In the genomic region with DNA sequence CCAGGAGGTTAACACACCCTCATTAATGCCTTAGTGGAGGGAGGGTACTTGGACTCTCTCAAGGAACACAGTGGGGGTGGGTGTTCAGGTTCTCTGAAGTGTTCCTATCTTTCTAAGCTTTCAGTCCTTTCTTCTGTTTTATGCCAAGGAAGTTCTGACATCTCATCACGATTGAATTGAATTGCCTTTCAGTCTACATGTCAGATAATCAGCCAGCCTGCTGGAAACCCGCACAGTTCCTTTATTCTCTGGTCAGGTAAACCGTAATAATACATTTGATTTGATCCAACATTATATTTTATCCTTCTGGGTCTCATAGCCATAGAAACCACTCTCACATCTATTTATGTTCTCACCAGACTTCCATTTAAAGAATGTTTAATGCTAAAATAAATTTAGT, we compare ENCODE assay signal across 38 cellular contexts.
"Had no signal": no experiment of that assay in that cellular context is flagged by ENCODE, and none has a peak within 500 bp of the region (broad histone marks: within the 10 kb centered on the region; RNA-seq: fewer than 3 reads in every experiment).

No MANE protein-coding gene starts in this region.

- DNase-seq: activated effector memory CD4-positive, alpha-beta T cell treated with anti-CD3 and anti-CD28 coated beads, Interleukin-2, amount 50 U/mL, for 16 hours; activated effector memory CD4-positive, alpha-beta T cell treated with Interleukin-2 at 50 U/mL for 16 hours; activated gamma-delta T cell; activated gamma-delta T cell treated with Interleukin-2 at 50 U/mL for 16 hours; activated naive CD4-positive, alpha-beta T cell; activated naive CD4-positive, alpha-beta T cell treated with anti-CD3 and anti-CD28 coated beads for 36 hours; activated naive CD4-positive, alpha-beta T cell treated with anti-CD3 and anti-CD28 coated beads, Interleukin-2, amount 10 ng/mL, durations not matched to agents 7 days and 5 days; activated naive CD4-positive, alpha-beta T cell treated with anti-CD3 and anti-CD28 coated beads, Interleukin-2, amount 50 U/mL, for 16 hours; activated naive CD4-positive, alpha-beta T cell treated with Interleukin-2 at 50 U/mL for 16 hours; activated naive CD8-positive, alpha-beta T cell treated with anti-CD3 and anti-CD28 coated beads for 36 hours; activated naive CD8-positive, alpha-beta T cell treated with anti-CD3 and anti-CD28 coated beads, Interleukin-2, amount 10 ng/mL, durations not matched to agents 7 days and 5 days; activated naive CD8-positive, alpha-beta T cell treated with anti-CD3 and anti-CD28 coated beads, Interleukin-2, amount 50 U/mL, for 24 hours; activated T-cell treated with anti-CD3 and anti-CD28 coated beads, Interleukin-2, amount 50 U/mL, for 1 hour; activated T-cell treated with anti-CD3 and anti-CD28 coated beads, Interleukin-2, amount 50 U/mL, for 24 hours; activated T-cell treated with anti-CD3 and anti-CD28 coated beads, Interleukin-2, amount 50 U/mL, for 4 hours; activated T-cell treated with anti-CD3 and anti-CD28 coated beads, Interleukin-2, amount 50 U/mL, for 48 hours; activated T-cell treated with anti-CD3 and anti-CD28 coated beads, Interleukin-2, amount 50 U/mL, for 72 hours; adrenal gland; amniotic stem cell; amygdala; anterior cingulate cortex; aorta; body of pancreas; brain microvascular endothelial cell; caudate nucleus; central memory CD4-positive, alpha-beta T cell; cerebellar nuclear complex had no signal

- H3K27ac ChIP-seq: adrenal gland, ascending aorta, body of pancreas, brain microvascular endothelial cell, breast epithelium, cardiac muscle cell had no signal

- H3K4me3 Mint-ChIP-seq: activated naive CD4-positive, alpha-beta T cell treated with anti-CD3 and anti-CD28 coated beads for 36 hours; activated naive CD4-positive, alpha-beta T cell treated with anti-CD3 and anti-CD28 coated beads, Interleukin-2, amount 10 ng/mL, durations not matched to agents 7 days and 5 days; activated naive CD4-positive, alpha-beta T cell treated with anti-CD3 and anti-CD28 coated beads, Interleukin-2, amount 50 U/mL, for 24 hours; activated naive CD8-positive, alpha-beta T cell; activated naive CD8-positive, alpha-beta T cell treated with anti-CD3 and anti-CD28 coated beads for 36 hours; activated naive CD8-positive, alpha-beta T cell treated with anti-CD3 and anti-CD28 coated beads, Interleukin-2, amount 10 ng/mL, durations not matched to agents 7 days and 5 days; activated naive CD8-positive, alpha-beta T cell treated with anti-CD3 and anti-CD28 coated beads, Interleukin-2, amount 50 U/mL, for 24 hours; activated T-cell treated with anti-CD3 and anti-CD28 coated beads, Interleukin-2, amount 50 U/mL, for 24 hours; activated T-cell treated with anti-CD3 and anti-CD28 coated beads, Interleukin-2, amount 50 U/mL, for 4 hours; activated T-cell treated with anti-CD3 and anti-CD28 coated beads, Interleukin-2, amount 50 U/mL, for 72 hours; activated T-helper 1 cell treated with anti-CD3 and anti-CD28 coated beads, Interleukin-12 subunit alpha, Interleukin-12 subunit beta, Interleukin-2, Interleukin-4 antibody, amounts not matched to agents 30 ng/mL and 10 ng/mL and 1 ng/mL, durations not matched to agents 14 hours and 24 hours and 36 hours; activated T-helper 17 cell treated with anti-CD3 and anti-CD28 coated beads, Interleukin-2, amount 50 U/mL, for 72 hours; brain; central memory CD8-positive, alpha-beta T cell had no signal

- H3K27me3 ChIP-seq: adrenal gland, ascending aorta, body of pancreas, brain microvascular endothelial cell, breast epithelium, cardiac muscle cell had no signal

- H3K4me1 ChIP-seq: adrenal gland, ascending aorta, body of pancreas, breast epithelium had no signal

- ATAC-seq: activated naive CD4-positive, alpha-beta T cell treated with anti-CD3 and anti-CD28 coated beads, Interleukin-2, amount 50 U/mL, for 72 hours; activated naive CD8-positive, alpha-beta T cell treated with anti-CD3 and anti-CD28 coated beads, Interleukin-2, amount 50 U/mL, for 24 hours; activated T-cell treated with anti-CD3 and anti-CD28 coated beads, Interleukin-2, amount 50 U/mL, for 4 hours; activated T-cell treated with anti-CD3 and anti-CD28 coated beads, Interleukin-2, amount 50 U/mL, for 72 hours; activated T-helper 17 cell treated with anti-CD3 and anti-CD28 coated beads, Interleukin-2, amount 50 U/mL, for 72 hours; body of pancreas had no signal

- H3K9me3 ChIP-seq: adrenal gland, ascending aorta, body of pancreas, breast epithelium had no signal

- H3K9me3 Mint-ChIP-seq: activated naive CD4-positive, alpha-beta T cell treated with anti-CD3 and anti-CD28 coated beads, Interleukin-2, amount 10 ng/mL, durations not matched to agents 7 days and 5 days; activated naive CD8-positive, alpha-beta T cell treated with anti-CD3 and anti-CD28 coated beads for 36 hours; activated naive CD8-positive, alpha-beta T cell treated with anti-CD3 and anti-CD28 coated beads, Interleukin-2, amount 10 ng/mL, durations not matched to agents 7 days and 5 days; activated T-helper 2 cell treated with anti-CD3 and anti-CD28 coated beads, Interferon-gamma antibody, Interleukin-2, Interleukin-4, amounts not matched to agents 10 μg/mL and 5 μg/mL and 100 μg/mL, durations not matched to agents 14 hours and 24 hours and 36 hours had no signal

- H3K36me3 Mint-ChIP-seq: activated naive CD4-positive, alpha-beta T cell treated with anti-CD3 and anti-CD28 coated beads, Interleukin-2, amount 10 ng/mL, durations not matched to agents 7 days and 5 days; activated naive CD4-positive, alpha-beta T cell treated with anti-CD3 and anti-CD28 coated beads, Interleukin-2, amount 50 U/mL, for 24 hours; activated naive CD8-positive, alpha-beta T cell; activated naive CD8-positive, alpha-beta T cell treated with anti-CD3 and anti-CD28 coated beads for 36 hours; activated naive CD8-positive, alpha-beta T cell treated with anti-CD3 and anti-CD28 coated beads, Interleukin-2, amount 10 ng/mL, durations not matched to agents 7 days and 5 days; brain had no signal

- H3K4me1 Mint-ChIP-seq: activated naive CD4-positive, alpha-beta T cell treated with anti-CD3 and anti-CD28 coated beads, Interleukin-2, amount 10 ng/mL, durations not matched to agents 7 days and 5 days; activated naive CD4-positive, alpha-beta T cell treated with anti-CD3 and anti-CD28 coated beads, Interleukin-2, amount 50 U/mL, for 24 hours; activated naive CD8-positive, alpha-beta T cell treated with anti-CD3 and anti-CD28 coated beads for 36 hours; activated naive CD8-positive, alpha-beta T cell treated with anti-CD3 and anti-CD28 coated beads, Interleukin-2, amount 10 ng/mL, durations not matched to agents 7 days and 5 days; activated naive CD8-positive, alpha-beta T cell treated with anti-CD3 and anti-CD28 coated beads, Interleukin-2, amount 50 U/mL, for 24 hours; activated T-helper 17 cell treated with anti-CD3 and anti-CD28 coated beads, Interleukin-2, amount 50 U/mL, for 72 hours; brain; central memory CD8-positive, alpha-beta T cell had no signal

- H3K27ac Mint-ChIP-seq: activated naive CD4-positive, alpha-beta T cell treated with anti-CD3 and anti-CD28 coated beads for 36 hours; activated naive CD4-positive, alpha-beta T cell treated with anti-CD3 and anti-CD28 coated beads, Interleukin-2, amount 10 ng/mL, durations not matched to agents 7 days and 5 days; activated naive CD4-positive, alpha-beta T cell treated with anti-CD3 and anti-CD28 coated beads, Interleukin-2, amount 50 U/mL, for 24 hours; activated naive CD4-positive, alpha-beta T cell treated with anti-CD3 and anti-CD28 coated beads, Interleukin-2, amount 50 U/mL, for 72 hours; activated naive CD8-positive, alpha-beta T cell; activated naive CD8-positive, alpha-beta T cell treated with anti-CD3 and anti-CD28 coated beads for 36 hours; activated naive CD8-positive, alpha-beta T cell treated with anti-CD3 and anti-CD28 coated beads, Interleukin-2, amount 10 ng/mL, durations not matched to agents 7 days and 5 days; activated naive CD8-positive, alpha-beta T cell treated with anti-CD3 and anti-CD28 coated beads, Interleukin-2, amount 50 U/mL, for 24 hours; activated T-cell treated with anti-CD3 and anti-CD28 coated beads, Interleukin-2, amount 50 U/mL, for 24 hours; activated T-cell treated with anti-CD3 and anti-CD28 coated beads, Interleukin-2, amount 50 U/mL, for 72 hours; activated T-helper 1 cell treated with anti-CD3 and anti-CD28 coated beads, Interleukin-12 subunit alpha, Interleukin-12 subunit beta, Interleukin-2, Interleukin-4 antibody, amounts not matched to agents 30 ng/mL and 10 ng/mL and 1 ng/mL, durations not matched to agents 14 hours and 24 hours and 36 hours; activated T-helper 17 cell treated with anti-CD3 and anti-CD28 coated beads, Interleukin-2, amount 50 U/mL, for 72 hours; activated T-helper 2 cell treated with anti-CD3 and anti-CD28 coated beads, Interferon-gamma antibody, Interleukin-2, Interleukin-4, amounts not matched to agents 10 μg/mL and 5 μg/mL and 100 μg/mL, durations not matched to agents 14 hours and 24 hours and 36 hours; brain had no signal

- H3K27me3 Mint-ChIP-seq: activated naive CD4-positive, alpha-beta T cell treated with anti-CD3 and anti-CD28 coated beads, Interleukin-2, amount 10 ng/mL, durations not matched to agents 7 days and 5 days; activated naive CD4-positive, alpha-beta T cell treated with anti-CD3 and anti-CD28 coated beads, Interleukin-2, amount 50 U/mL, for 24 hours; activated naive CD8-positive, alpha-beta T cell; activated naive CD8-positive, alpha-beta T cell treated with anti-CD3 and anti-CD28 coated beads for 36 hours; activated naive CD8-positive, alpha-beta T cell treated with anti-CD3 and anti-CD28 coated beads, Interleukin-2, amount 10 ng/mL, durations not matched to agents 7 days and 5 days; activated naive CD8-positive, alpha-beta T cell treated with anti-CD3 and anti-CD28 coated beads, Interleukin-2, amount 50 U/mL, for 24 hours; activated T-cell treated with anti-CD3 and anti-CD28 coated beads, Interleukin-2, amount 50 U/mL, for 24 hours; activated T-helper 17 cell treated with anti-CD3 and anti-CD28 coated beads, Interleukin-2, amount 50 U/mL, for 72 hours; central memory CD8-positive, alpha-beta T cell had no signal

- H3K4me3 ChIP-seq: adrenal gland, ascending aorta, body of pancreas, breast epithelium, cardiac muscle cell had no signal

- H3K36me3 ChIP-seq: adrenal gland, ascending aorta, brain microvascular endothelial cell, breast epithelium, cardiac muscle cell had no signal
